In genomic region chr10:6504296-6504695, GRCh38 we compare ENCODE assay signal across 20 cellular contexts.
DNase-seq lines count a peak whose midpoint lies in the region; ATAC-seq and TF ChIP-seq lines count a peak whose summit lies in the region.
"Had no signal": no experiment of that assay in that cellular context is flagged by ENCODE, and none has a peak within 500 bp of the region (broad histone marks: within the 10 kb centered on the region; RNA-seq: fewer than 3 reads in every experiment).

No MANE protein-coding gene starts in this region.

- POLR2A ChIA-PET in CD4-positive, alpha-beta T cell (lab: Charles Lee), result interaction anchor here (1.0 to 1.6 kb wide), 2 partner anchors 11 to 58 kb away, joined by 4 read pairs; no protein-coding TSS in a partner anchor
- POLR2A ChIA-PET in CD8-positive, alpha-beta T cell (lab: Charles Lee), result interaction anchor here (0.6 to 1.9 kb wide), 4 partner anchors 26 to 85 kb away, joined by 3 to 4 read pairs (median 3); no protein-coding TSS in a partner anchor
- POLR2A ChIA-PET in naive thymus-derived CD8-positive, alpha-beta T cell (lab: Charles Lee), result interaction anchor here (0.7 to 1.3 kb wide), 3 partner anchors 14 to 610 kb away, joined by 3 to 4 read pairs (median 3); no protein-coding TSS in a partner anchor

- no peaks in the 10 kb centered on the region for H3K9me3 ChIP-seq in CD4-positive, alpha-beta T cell (ENCODE audit: control insufficient read depth, low read length)
- no peaks in the 10 kb centered on the region for H3K9me3 ChIP-seq in CD8-positive, alpha-beta T cell (ENCODE audit: low read length)
- H3K9me3 ChIP-seq: mucosa of descending colon, Peyer's patch, sigmoid colon, SK-N-SH had no signal

- H3K9me3 Mint-ChIP-seq in CD4-positive, alpha-beta T cell, result no peaks in the 10 kb centered on the region
- peaks cover under 1% of the 10 kb centered on the region for H3K9me3 Mint-ChIP-seq in CD8-positive, alpha-beta T cell
- H3K9me3 Mint-ChIP-seq in activated T-helper 2 cell treated with anti-CD3 and anti-CD28 coated beads, Interferon-gamma antibody, Interleukin-2, Interleukin-4, amounts not matched to agents 10 μg/mL and 5 μg/mL and 100 μg/mL, durations not matched to agents 14 hours and 24 hours and 36 hours, result peaks cover 4% of the 10 kb centered on the region
- H3K9me3 Mint-ChIP-seq in naive thymus-derived CD8-positive, alpha-beta T cell, result no peaks in the 10 kb centered on the region
- H3K9me3 Mint-ChIP-seq: HFFc6, type B pancreatic cell had no signal

- no peaks in the 10 kb centered on the region for H3K27me3 ChIP-seq in CD4-positive, alpha-beta T cell (ENCODE audit: control insufficient read depth, insufficient read depth, low read length)
- H3K27me3 ChIP-seq in CD8-positive, alpha-beta T cell (ENCODE audit: insufficient read depth, low read length), result no peaks in the 10 kb centered on the region
- H3K27me3 ChIP-seq: Peyer's patch, sigmoid colon had no signal

- H3K4me1 Mint-ChIP-seq in CD4-positive, alpha-beta T cell (ENCODE audit: low read depth), result peaks cover 57% of the 10 kb centered on the region
- peaks cover 35% of the 10 kb centered on the region for H3K4me1 Mint-ChIP-seq in CD8-positive, alpha-beta T cell (ENCODE audit: low read depth)
- H3K4me1 Mint-ChIP-seq in activated T-helper 2 cell treated with anti-CD3 and anti-CD28 coated beads, Interferon-gamma antibody, Interleukin-2, Interleukin-4, amounts not matched to agents 10 μg/mL and 5 μg/mL and 100 μg/mL, durations not matched to agents 14 hours and 24 hours and 36 hours (ENCODE audit: low read depth), result peaks cover 60% of the 10 kb centered on the region
- peaks cover 25 to 47% (median 40%) of the 10 kb centered on the region in 4 donors for H3K4me1 Mint-ChIP-seq in naive thymus-derived CD8-positive, alpha-beta T cell
- H3K4me1 Mint-ChIP-seq: B cell had no signal

- intact Hi-C loops in CD4-positive, alpha-beta T cell (cut with DNase I, micrococcal nuclease), result no loop called here
- intact Hi-C loops in CD8-positive, alpha-beta T cell (cut with DNase I, micrococcal nuclease), result no loop called here
- intact Hi-C loops in activated T-helper 2 cell treated with anti-CD3 and anti-CD28 coated beads, Interferon-gamma antibody, Interleukin-2, Interleukin-4, amounts not matched to agents 10 μg/mL and 5 μg/mL and 100 μg/mL, durations not matched to agents 14 hours and 24 hours and 36 hours (cut with micrococcal nuclease), result loop anchor here (1.0 to 10.0 kb wide), 4 partner anchors 9 to 681 kb away; partner anchors contain the start of gene IL2RA

- H3K36me3 Mint-ChIP-seq in CD4-positive, alpha-beta T cell (ENCODE audit: low read depth), result peaks cover 88% of the 10 kb centered on the region
- peaks cover 71% of the 10 kb centered on the region for H3K36me3 Mint-ChIP-seq in CD8-positive, alpha-beta T cell
- peaks cover 71% of the 10 kb centered on the region for H3K36me3 Mint-ChIP-seq in activated T-helper 2 cell treated with anti-CD3 and anti-CD28 coated beads, Interferon-gamma antibody, Interleukin-2, Interleukin-4, amounts not matched to agents 10 μg/mL and 5 μg/mL and 100 μg/mL, durations not matched to agents 14 hours and 24 hours and 36 hours (ENCODE audit: low read depth)
- H3K36me3 Mint-ChIP-seq in naive thymus-derived CD8-positive, alpha-beta T cell, result peaks cover 11 to 83% (median 36%) of the 10 kb centered on the region in 3 donors
- H3K36me3 Mint-ChIP-seq: type B pancreatic cell had no signal

- H3K27ac Mint-ChIP-seq in CD4-positive, alpha-beta T cell, result peak overlapping the region; percentile 57
- peak overlapping the region; percentile 72 for H3K27ac Mint-ChIP-seq in CD8-positive, alpha-beta T cell
- H3K27ac Mint-ChIP-seq in activated T-helper 2 cell treated with anti-CD3 and anti-CD28 coated beads, Interferon-gamma antibody, Interleukin-2, Interleukin-4, amounts not matched to agents 10 μg/mL and 5 μg/mL and 100 μg/mL, durations not matched to agents 14 hours and 24 hours and 36 hours, result peak overlapping the region; percentile 83
- H3K27ac Mint-ChIP-seq in naive thymus-derived CD8-positive, alpha-beta T cell, result peak overlapping the region in 9 of 10 donors; percentile 14 to 87 (median 56)
- H3K27ac Mint-ChIP-seq: B cell, HFFc6, type B pancreatic cell had no signal

- H3K27ac ChIP-seq in CD4-positive, alpha-beta T cell (ENCODE audit: low read depth, low read length), result no peak overlapping the region
- H3K27ac ChIP-seq in CD8-positive, alpha-beta T cell (ENCODE audit: low read depth, low read length), result no peak overlapping the region
- no peak overlapping the region for H3K27ac ChIP-seq in caudate nucleus (ENCODE audit: low read depth, low read length)
- H3K27ac ChIP-seq: Peyer's patch, sigmoid colon had no signal

- no peaks in the 10 kb centered on the region for H3K27me3 Mint-ChIP-seq in CD4-positive, alpha-beta T cell
- H3K27me3 Mint-ChIP-seq in CD8-positive, alpha-beta T cell (ENCODE audit: low read depth), result no peaks in the 10 kb centered on the region
- no peaks in the 10 kb centered on the region for H3K27me3 Mint-ChIP-seq in activated T-helper 2 cell treated with anti-CD3 and anti-CD28 coated beads, Interferon-gamma antibody, Interleukin-2, Interleukin-4, amounts not matched to agents 10 μg/mL and 5 μg/mL and 100 μg/mL, durations not matched to agents 14 hours and 24 hours and 36 hours (ENCODE audit: low read depth)
- no peaks in the 10 kb centered on the region for H3K27me3 Mint-ChIP-seq in naive thymus-derived CD8-positive, alpha-beta T cell

- H3K36me3 ChIP-seq in CD8-positive, alpha-beta T cell (ENCODE audit: insufficient read depth, low read length), result peaks cover 18% of the 10 kb centered on the region
- H3K36me3 ChIP-seq: Peyer's patch, sigmoid colon had no signal

- H3K4me1 ChIP-seq in CD8-positive, alpha-beta T cell (ENCODE audit: insufficient read depth, low read length), result peaks cover under 1% of the 10 kb centered on the region
- H3K4me1 ChIP-seq: Peyer's patch, sigmoid colon had no signal

- no peak for DNase-seq in CD4-positive, alpha-beta T cell
- no peak for DNase-seq in CD8-positive, alpha-beta T cell
- DNase-seq in activated T-helper 2 cell treated with anti-CD3 and anti-CD28 coated beads, Interferon-gamma antibody, Interleukin-2, Interleukin-4, amounts not matched to agents 10 μg/mL and 5 μg/mL and 100 μg/mL, durations not matched to agents 14 hours and 24 hours and 36 hours (ENCODE audit: low spot score), result peak; percentile 19
- no peak for DNase-seq in naive thymus-derived CD8-positive, alpha-beta T cell
- DNase-seq in hepatic stellate cell (ENCODE audit: low spot score) (no peak), NCI-H510A treated with DMSO at 0.1 percent for 48 hours (lab: John Stamatoyannopoulos, UW) (no peak), CD1c-positive myeloid dendritic cell (ENCODE audit: extremely low spot score) (no peak), caudate nucleus (lab: John Stamatoyannopoulos, UW) (no peak)
- DNase-seq: anterior cingulate cortex, GDM1, HFFc6, KG1, mucosa of descending colon, NCI-H1092, NCI-H748 treated with DMSO at 0.1 percent for 48 hours, Peyer's patch, sigmoid colon, SK-N-SH had no signal

- H3K4me3 ChIP-seq in CD8-positive, alpha-beta T cell (ENCODE audit: low read depth, low read length), result no peak overlapping the region
- H3K4me3 ChIP-seq: mucosa of descending colon, Peyer's patch, sigmoid colon had no signal

- no peak overlapping the region for H3K4me3 Mint-ChIP-seq in CD4-positive, alpha-beta T cell
- no peak overlapping the region for H3K4me3 Mint-ChIP-seq in CD8-positive, alpha-beta T cell
- peak overlapping the region; percentile 5 for H3K4me3 Mint-ChIP-seq in activated T-helper 2 cell treated with anti-CD3 and anti-CD28 coated beads, Interferon-gamma antibody, Interleukin-2, Interleukin-4, amounts not matched to agents 10 μg/mL and 5 μg/mL and 100 μg/mL, durations not matched to agents 14 hours and 24 hours and 36 hours (ENCODE audit: low read depth)
- H3K4me3 Mint-ChIP-seq in naive thymus-derived CD8-positive, alpha-beta T cell, result peak overlapping the region in 1 of 10 donors; percentile 5
- H3K4me3 Mint-ChIP-seq: B cell, HFFc6, type B pancreatic cell had no signal

- ATAC-seq in CD4-positive, alpha-beta T cell (ENCODE audit: poor library complexity), result peak; percentile 44
- ATAC-seq in CD8-positive, alpha-beta T cell, result peak; percentile 36
- no peak for ATAC-seq in naive thymus-derived CD8-positive, alpha-beta T cell
- ATAC-seq: mucosa of descending colon had no signal

- CTCF ChIA-PET in CD4-positive, alpha-beta T cell (lab: Charles Lee), result interaction anchor here (0.8 kb wide), 1 partner anchor 143 kb away, joined by 3 read pairs; no protein-coding TSS in a partner anchor
- CTCF ChIA-PET in CD8-positive, alpha-beta T cell (lab: Charles Lee), result interaction anchor here (0.6 kb wide), 2 partner anchors 30 to 116 kb away, joined by 3 read pairs; no protein-coding TSS in a partner anchor

- TF ChIP-seq CTCF in CD4-positive, alpha-beta T cell (IDR thresholded peaks at IDR 0.05), result no peak
- TF ChIP-seq CTCF in CD8-positive, alpha-beta T cell (IDR thresholded peaks at IDR 0.05), result no peak

Comparison
In these comparisons a context has a peak if more than half of its experiments do, and no peak if none do; other contexts are left out.
1. ATAC-seq: peak in CD4-positive, alpha-beta T cell (single experiment) and CD8-positive, alpha-beta T cell (single experiment); none in naive thymus-derived CD8-positive, alpha-beta T cell (0 of 2).
2. Peak in every context shown above with its lines, with median percentiles within 50 percentile points of each other: H3K27ac Mint-ChIP-seq.